1 cellular context compared by ENCODE assay signal in the genomic region with DNA sequence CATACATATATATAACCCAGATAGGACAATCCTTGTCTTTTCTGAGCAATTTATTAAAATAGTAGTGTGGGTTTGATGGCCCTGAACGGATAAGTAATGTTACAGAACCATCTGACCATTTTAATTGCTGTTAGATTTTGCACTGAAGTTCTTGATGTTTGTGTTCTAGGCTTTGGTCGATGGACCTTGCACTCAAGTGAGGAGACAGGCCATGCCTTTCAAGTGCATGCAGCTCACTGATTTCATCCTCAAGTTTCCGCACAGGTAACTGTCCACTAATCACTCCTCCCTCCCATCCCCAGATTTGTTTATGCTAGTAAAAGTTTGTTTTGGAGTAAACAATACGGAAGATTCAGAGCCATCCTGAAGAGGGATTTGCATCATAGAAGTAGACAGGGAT.
TF ChIP-seq lines count a peak whose summit lies in the region.

No MANE protein-coding gene starts in this region.

TF ChIP-seq in IMR-90, 13 proteins besides CTCF, POLR2A, EP300 and RAD21 (continued from another document):
- TF ChIP-seq, protein P1, sequence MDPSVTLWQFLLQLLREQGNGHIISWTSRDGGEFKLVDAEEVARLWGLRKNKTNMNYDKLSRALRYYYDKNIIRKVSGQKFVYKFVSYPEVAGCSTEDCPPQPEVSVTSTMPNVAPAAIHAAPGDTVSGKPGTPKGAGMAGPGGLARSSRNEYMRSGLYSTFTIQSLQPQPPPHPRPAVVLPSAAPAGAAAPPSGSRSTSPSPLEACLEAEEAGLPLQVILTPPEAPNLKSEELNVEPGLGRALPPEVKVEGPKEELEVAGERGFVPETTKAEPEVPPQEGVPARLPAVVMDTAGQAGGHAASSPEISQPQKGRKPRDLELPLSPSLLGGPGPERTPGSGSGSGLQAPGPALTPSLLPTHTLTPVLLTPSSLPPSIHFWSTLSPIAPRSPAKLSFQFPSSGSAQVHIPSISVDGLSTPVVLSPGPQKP (IDR thresholded peaks at IDR 0.05; ENCODE audit: borderline replicate concordance, low read depth, low read length) = no peak
